In the genomic region with DNA sequence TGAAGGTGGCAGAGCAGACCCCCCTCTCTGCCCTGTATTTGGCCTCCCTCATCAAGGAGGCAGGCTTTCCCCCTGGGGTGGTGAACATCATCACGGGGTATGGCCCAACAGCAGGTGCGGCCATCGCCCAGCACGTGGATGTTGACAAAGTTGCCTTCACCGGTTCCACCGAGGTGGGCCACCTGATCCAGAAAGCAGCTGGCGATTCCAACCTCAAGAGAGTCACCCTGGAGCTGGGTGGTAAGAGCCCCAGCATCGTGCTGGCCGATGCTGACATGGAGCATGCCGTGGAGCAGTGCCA, we compare ENCODE assay signal across 21 cellular contexts. TPM values are rescaled to one million over a fixed set of nuclear protein-coding genes. Genes with fewer than 3 reads are reported as not detected.
"Had no signal": no experiment of that assay in that cellular context is flagged by ENCODE, and none has a peak within 500 bp of the region (broad histone marks: within the 10 kb centered on the region; RNA-seq: fewer than 3 reads in every experiment).

No MANE protein-coding gene starts in this region.

- H2AFZ ChIP-seq: parathyroid adenoma had no signal

- H3K4me3 ChIP-seq: lung, right atrium auricular region, skin epidermis, testis, transverse colon, upper lobe of right lung, uterus had no signal

- H3K27me3 ChIP-seq: right atrium auricular region, testis, transverse colon, upper lobe of right lung, uterus had no signal

- H3K9me3 ChIP-seq: right atrium auricular region, testis, transverse colon, upper lobe of right lung, uterus had no signal

- ATAC-seq: left lobe of liver; natural killer cell; stimulated activated memory B cell treated with anti-CD40 and anti-IgM and Interleukin-4, amounts not matched to agents 10 μg/mL and 1 μg/mL and 100 μg/mL, for 72 hours; stimulated activated naive CD8-positive, alpha-beta T cell treated with anti-CD3 and anti-CD28 coated beads, Interleukin-15, Interleukin-2, amounts not matched to agents 100 U/mL and 50 U/mL, for 24 hours; upper lobe of right lung had no signal

- H3K36me3 ChIP-seq: transverse colon, uterus had no signal

- H3K79me2 ChIP-seq: parathyroid adenoma had no signal

- H3K4me1 ChIP-seq: uterus had no signal

- H3K27ac ChIP-seq: parathyroid adenoma, right atrium auricular region, skin epidermis, testis, upper lobe of right lung, uterus had no signal

- DNase-seq: effector memory CD4-positive, alpha-beta T cell; erythroblast; head of caudate nucleus; natural killer cell; stimulated activated CD4-positive, alpha-beta T cell treated with anti-CD3 and anti-CD28 coated beads, Interleukin-15, amount 100 ng/mL, for 24 hours; stimulated activated CD4-positive, alpha-beta T cell treated with anti-CD3 and anti-CD28 coated beads, Interleukin-4, amount 100 ng/mL, for 24 hours; stimulated activated naive CD8-positive, alpha-beta T cell treated with anti-CD3 and anti-CD28 coated beads, Interleukin-15, Interleukin-2, amounts not matched to agents 100 U/mL and 50 U/mL, for 24 hours; substantia nigra; testis; transverse colon; upper lobe of right lung; uterus had no signal

RNA-seq across cellular contexts. Expression of gene IGFBPL1, which starts 27.9 kb away (rescaled TPM):
- total RNA-seq: fibroblast of villous mesenchyme, left lobe of liver, mononuclear cell, natural killer cell, transverse colon had no signal
- polyA plus RNA-seq: liver had no signal
